ENCODE assay signal across 36 cellular contexts in genomic region chr20:286508-286907, GRCh38. TPM values are rescaled to one million over a fixed set of nuclear protein-coding genes. Genes with fewer than 3 reads are reported as not detected.
"Had no signal": no experiment of that assay in that cellular context is flagged by ENCODE, and none has a peak within 500 bp of the region (broad histone marks: within the 10 kb centered on the region; RNA-seq: fewer than 3 reads in every experiment).

No MANE protein-coding gene starts in this region.

- H3K36me3 ChIP-seq: ovary, transverse colon, upper lobe of right lung, uterus had no signal

- ATAC-seq: naive thymus-derived CD4-positive, alpha-beta T cell; natural killer cell; psoas muscle; right cardiac atrium; sciatic nerve; stimulated activated memory B cell treated with anti-CD40 and anti-IgM and Interleukin-4, amounts not matched to agents 10 μg/mL and 1 μg/mL and 100 μg/mL, for 72 hours; stimulated activated naive CD8-positive, alpha-beta T cell treated with anti-CD3 and anti-CD28 coated beads, Interleukin-15, amount 100 ng/mL, for 72 hours; stimulated activated naive CD8-positive, alpha-beta T cell treated with anti-CD3 and anti-CD28 coated beads, Interleukin-15, Interleukin-2, amounts not matched to agents 100 U/mL and 50 U/mL, for 24 hours; upper lobe of right lung had no signal

- H3K9me3 ChIP-seq: ovary, spleen, suprapubic skin, testis, tibial artery, transverse colon, upper lobe of right lung, uterus had no signal

- H3K4me1 ChIP-seq: parathyroid adenoma, uterus had no signal

- H3K27me3 Mint-ChIP-seq: naive thymus-derived CD4-positive, alpha-beta T cell; progenitor cell of endocrine pancreas; stimulated activated memory B cell treated with anti-CD40 and anti-IgM and Interleukin-4, amounts not matched to agents 10 μg/mL and 1 μg/mL and 100 μg/mL, for 72 hours; stimulated activated naive CD8-positive, alpha-beta T cell treated with anti-CD3 and anti-CD28 coated beads, Interleukin-15, amount 100 ng/mL, for 72 hours; type B pancreatic cell had no signal

- H3K4me3 ChIP-seq: ovary, psoas muscle, skin epidermis, smooth muscle cell, spleen, suprapubic skin, testis, tibial artery, transverse colon, upper lobe of right lung, uterus had no signal

- H3K36me3 Mint-ChIP-seq: natural killer cell had no signal

- H3K27ac Mint-ChIP-seq: natural killer cell; nephron; progenitor cell of endocrine pancreas; stimulated activated memory B cell treated with anti-CD40 and anti-IgM and Interleukin-4, amounts not matched to agents 10 μg/mL and 1 μg/mL and 100 μg/mL, for 72 hours; type B pancreatic cell had no signal

- H3K27me3 ChIP-seq: ovary, spleen, suprapubic skin, testis, tibial artery, transverse colon, upper lobe of right lung, uterus had no signal

- H3K9ac ChIP-seq: parathyroid adenoma had no signal

- H3K4me2 ChIP-seq: smooth muscle cell had no signal

- H2AFZ ChIP-seq: parathyroid adenoma had no signal

- DNase-seq: naive thymus-derived CD4-positive, alpha-beta T cell; natural killer cell; occipital lobe; ovary; posterior cingulate gyrus; psoas muscle; right cardiac atrium; spleen; stimulated activated CD4-positive, alpha-beta T cell treated with anti-CD3 and anti-CD28 coated beads, Interleukin-12 subunit alpha, Interleukin-12 subunit beta, amount 100 ng/mL, for 4 hours; stimulated activated CD4-positive, alpha-beta T cell treated with anti-CD3 and anti-CD28 coated beads, Interleukin-1b, Interleukin-23, amount 100 ng/mL, for 48 hours; stimulated activated CD4-positive, alpha-beta T cell treated with anti-CD3 and anti-CD28 coated beads, Interleukin-4, amount 100 ng/mL, for 1 hour; stimulated activated CD4-positive, alpha-beta T cell treated with anti-CD3 and anti-CD28 coated beads, Interleukin-4, amount 100 ng/mL, for 4 hours; stimulated activated CD8-positive, alpha-beta memory T cell treated with anti-CD3 and anti-CD28 coated beads, Interleukin-4, amount 100 ng/mL, for 48 hours; stimulated activated naive CD4-positive, alpha-beta T cell; stimulated activated naive CD8-positive, alpha-beta T cell treated with anti-CD3 and anti-CD28 coated beads, Interleukin-15, amount 100 ng/mL, for 72 hours; stimulated activated naive CD8-positive, alpha-beta T cell treated with anti-CD3 and anti-CD28 coated beads, Interleukin-15, Interleukin-2, amounts not matched to agents 100 U/mL and 50 U/mL, for 24 hours; substantia nigra; testis; transverse colon; upper lobe of right lung; uterus had no signal

- H3K9me3 Mint-ChIP-seq: natural killer cell; nephron; stimulated activated memory B cell treated with anti-CD40 and anti-IgM and Interleukin-4, amounts not matched to agents 10 μg/mL and 1 μg/mL and 100 μg/mL, for 72 hours; type B pancreatic cell had no signal

- H3K27ac ChIP-seq: ovary, parathyroid adenoma, psoas muscle, skin epidermis, spleen, suprapubic skin, testis, tibial artery, transverse colon, upper lobe of right lung, uterus had no signal

- H3K4me3 Mint-ChIP-seq: naive thymus-derived CD4-positive, alpha-beta T cell; natural killer cell; nephron; stimulated activated memory B cell treated with anti-CD40 and anti-IgM and Interleukin-4, amounts not matched to agents 10 μg/mL and 1 μg/mL and 100 μg/mL, for 72 hours; stimulated activated naive CD8-positive, alpha-beta T cell treated with anti-CD3 and anti-CD28 coated beads, Interleukin-15, amount 100 ng/mL, for 72 hours; type B pancreatic cell had no signal

RNA-seq across cellular contexts. Expression of gene DEFB132, which starts 29.0 kb away (rescaled TPM):
- total RNA-seq: naive thymus-derived CD4-positive, alpha-beta T cell; natural killer cell; occipital lobe; osteoblast; ovary; progenitor cell of endocrine pancreas; psoas muscle; renal cortical epithelial cell; right cardiac atrium; sciatic nerve; smooth muscle cell; spleen; testis; transverse colon; upper lobe of right lung; urinary bladder; uterus had no signal
- polyA plus RNA-seq: naive thymus-derived CD4-positive, alpha-beta T cell; neural cell; ovary; psoas muscle; right cardiac atrium; smooth muscle cell; spleen had no signal

RNA-seq across cellular contexts. Expression of gene DEFB129, which starts 59.5 kb away (rescaled TPM):
- total RNA-seq: naive thymus-derived CD4-positive, alpha-beta T cell; natural killer cell; occipital lobe; osteoblast; ovary; progenitor cell of endocrine pancreas; psoas muscle; renal cortical epithelial cell; right cardiac atrium; sciatic nerve; smooth muscle cell; spleen; suprapubic skin; testis; transverse colon; upper lobe of right lung; urinary bladder; uterus had no signal
- polyA plus RNA-seq: naive thymus-derived CD4-positive, alpha-beta T cell; neural cell; ovary; psoas muscle; right cardiac atrium; smooth muscle cell; spleen; thymus; urinary bladder had no signal
